Comparison of ENCODE assay signal across 21 cellular contexts in the genomic region with DNA sequence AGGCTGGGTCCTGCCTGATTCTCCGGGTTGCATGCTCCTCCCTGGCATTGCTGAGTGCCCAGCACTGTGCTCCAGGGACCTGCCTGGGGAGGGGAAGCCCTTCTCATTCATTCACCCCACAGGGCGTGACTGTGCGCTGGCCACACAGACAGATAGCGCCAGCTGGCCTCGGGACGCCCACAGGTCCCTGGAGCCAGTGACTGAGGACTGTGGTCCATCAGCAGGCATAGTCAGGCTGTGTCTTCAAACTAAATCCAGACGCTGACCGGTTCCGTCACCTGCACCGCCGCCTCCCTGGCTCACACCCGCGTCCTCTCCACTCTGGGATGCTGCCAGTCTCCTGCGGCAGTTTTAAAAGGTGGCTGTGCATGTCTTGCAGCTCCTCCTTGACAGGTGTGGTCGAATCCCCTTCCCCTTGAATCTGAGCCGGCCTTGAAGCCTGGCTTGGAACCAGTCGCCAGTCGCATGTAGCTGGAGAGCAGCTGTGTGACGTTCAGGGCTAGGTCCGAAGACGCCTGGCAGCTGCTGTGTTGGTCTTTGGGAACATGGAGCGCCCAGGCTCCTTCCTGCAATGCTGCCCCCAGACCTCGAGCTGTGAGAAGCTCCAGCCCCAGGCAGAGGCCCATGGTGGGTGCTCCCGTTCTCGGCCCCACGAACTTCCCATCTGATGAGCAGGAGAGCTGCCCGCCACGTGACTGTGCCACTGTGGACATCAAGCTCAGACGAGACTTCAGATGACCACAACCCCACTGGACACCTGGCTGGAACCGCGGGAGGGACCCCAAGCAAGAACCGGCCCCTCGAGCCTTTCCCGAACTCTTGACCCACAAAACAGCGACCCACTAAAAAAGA.
"Had no signal": no experiment of that assay in that cellular context is flagged by ENCODE, and none has a peak within 500 bp of the region (broad histone marks: within the 10 kb centered on the region; RNA-seq: fewer than 3 reads in every experiment).

No MANE protein-coding gene starts in this region.

- H3K4me3 ChIP-seq: colonic mucosa, heart right ventricle, left ventricle myocardium inferior, lung, sigmoid colon, smooth muscle cell, suprapubic skin, thyroid gland had no signal

- H3K4me1 ChIP-seq: colonic mucosa, sigmoid colon, thyroid gland had no signal

- DNase-seq: cerebellar nuclear complex; colonic mucosa; dermis blood vessel endothelial cell; heart right ventricle; hypothalamus; islet precursor cell; left ventricle myocardium inferior; mesenchymal stem cell; midbrain; naive thymus-derived CD4-positive, alpha-beta T cell; nephron progenitor cell; sigmoid colon; stimulated activated CD4-positive, alpha-beta T cell treated with anti-CD3 and anti-CD28 coated beads, Interleukin-2, amount 100 ng/mL, for 48 hours; stimulated activated naive CD8-positive, alpha-beta T cell treated with anti-CD3 and anti-CD28 coated beads, Interleukin-15, Interleukin-2, amounts not matched to agents 100 U/mL and 50 U/mL, for 24 hours; thyroid gland had no signal

- H3K36me3 ChIP-seq: colonic mucosa, heart right ventricle, left ventricle myocardium inferior, neutrophil, sigmoid colon, suprapubic skin, thyroid gland had no signal

- H3K4me2 ChIP-seq: smooth muscle cell had no signal

- H3K9me3 ChIP-seq: colonic mucosa, heart right ventricle, left ventricle myocardium inferior, neutrophil, sigmoid colon, suprapubic skin, thyroid gland had no signal

- FAIRE-seq: frontal cortex, urothelium cell line had no signal

- H3K27ac ChIP-seq: colonic mucosa, heart right ventricle, left ventricle myocardium inferior, neutrophil, sigmoid colon, suprapubic skin, thyroid gland had no signal

- H3K27me3 ChIP-seq: colonic mucosa, thyroid gland had no signal

- ATAC-seq: heart right ventricle; naive thymus-derived CD4-positive, alpha-beta T cell; stimulated activated naive CD8-positive, alpha-beta T cell treated with anti-CD3 and anti-CD28 coated beads, Interleukin-15, Interleukin-2, amounts not matched to agents 100 U/mL and 50 U/mL, for 24 hours had no signal
